Comparison of ENCODE assay signal across 38 cellular contexts in the genomic region with DNA sequence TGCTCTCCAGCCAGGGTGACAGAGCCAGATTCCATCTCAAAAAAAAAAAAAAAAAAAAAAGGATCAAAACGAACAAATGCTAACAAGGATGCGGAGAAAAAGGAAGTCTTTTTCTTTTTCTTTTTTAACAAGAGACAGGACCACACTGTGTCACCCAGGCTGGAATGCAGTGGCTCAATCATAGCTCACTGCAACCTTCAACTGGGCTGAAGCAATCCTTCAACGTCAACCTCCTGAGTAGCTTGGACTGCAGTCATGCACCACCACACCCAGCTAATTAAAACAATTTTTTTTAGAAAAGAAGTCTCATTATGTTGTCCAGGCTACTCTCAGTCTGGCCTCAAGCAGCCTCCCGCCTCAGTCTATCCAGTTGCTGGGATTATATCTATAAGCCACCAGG. TPM values are rescaled to one million over a fixed set of nuclear protein-coding genes. Genes with fewer than 3 reads are reported as not detected.
"Had no signal": no experiment of that assay in that cellular context is flagged by ENCODE, and none has a peak within 500 bp of the region (broad histone marks: within the 10 kb centered on the region; RNA-seq: fewer than 3 reads in every experiment).

No MANE protein-coding gene starts in this region.

- H3K36me3 ChIP-seq: MG63 had no signal

- H3K9ac ChIP-seq: KMS-11 had no signal

- H3K9me3 ChIP-seq: MG63 had no signal

- DNase-seq: Kasumi-1, KG1, MG63, MM.1S, MV-4-11, NCI-H1048, NCI-H1092, NCI-H1092 treated with DMSO at 0.1 percent for 48 hours, NCI-H1105, NCI-H1105 treated with DMSO at 0.1 percent for 48 hours, NCI-H1417, NCI-H1417 treated with DMSO at 0.1 percent for 48 hours, NCI-H1436, NCI-H1436 treated with DMSO at 0.1 percent for 48 hours, NCI-H146, NCI-H1694, NCI-H1694 treated with DMSO at 0.1 percent for 48 hours, NCI-H187, NCI-H187 treated with DMSO at 0.1 percent for 48 hours, NCI-H1930, NCI-H2029, NCI-H2029 treated with DMSO at 0.1 percent for 48 hours, NCI-H2081, NCI-H2081 treated with DMSO at 0.1 percent for 48 hours, NCI-H2107, NCI-H2171, NCI-H2171 treated with DMSO at 0.1 percent for 48 hours, NCI-H2227 treated with DMSO at 0.1 percent for 48 hours, NCI-H226, NCI-H345, NCI-H446, NCI-H446 treated with DMSO at 0.1 percent for 48 hours, NCI-H510A had no signal

- H3K4me3 ChIP-seq: MG63 had no signal

- H3K27ac ChIP-seq: KMS-11 had no signal

- H3K4me2 ChIP-seq: KMS-11 had no signal

RNA-seq across cellular contexts. Expression of a gene that starts 20.8 kb away (rescaled TPM):
- total RNA-seq: LHCN-M2, M059J, MCF 10A, NCI-H460 had no signal

RNA-seq across cellular contexts. Expression of a gene that starts 34.6 kb away (rescaled TPM):
- total RNA-seq: LHCN-M2, M059J, MCF 10A, NCI-H460 had no signal

RNA-seq across cellular contexts. Expression of a gene that starts 58.0 kb away (rescaled TPM):
- total RNA-seq: LHCN-M2, M059J, MCF 10A, NCI-H460 had no signal
